ENCODE assay signal across 2 cellular contexts in genomic region chr12:48198619-48198973, GRCh38.
TF ChIP-seq lines count a peak whose summit lies in the region.

No MANE protein-coding gene starts in this region.

TF ChIP-seq in liver, 16 proteins besides CTCF, POLR2A, EP300 and RAD21:
- TF ChIP-seq TAF1 (conservative IDR thresholded peaks at IDR 0.05) (no peak), HNF4A (conservative IDR thresholded peaks at IDR 0.05) (no peak), EGR1 (IDR thresholded peaks at IDR 0.05; ENCODE audit: low read depth in 2 of 2) (no peak), ZBTB33 (IDR thresholded peaks at IDR 0.05) (no peak), RXRA (IDR thresholded peaks at IDR 0.05) (no peak), FOXA2 (IDR thresholded peaks at IDR 0.05) (no peak), FOXA1 (IDR thresholded peaks at IDR 0.05) (no peak), YY1 (IDR thresholded peaks at IDR 0.05) (no peak)

TF ChIP-seq in HepG2, 621 proteins besides CTCF, POLR2A, EP300 and RAD21:
- no peak for TF ChIP-seq THAP11 (CRISPR knock-in tag; IDR thresholded peaks at IDR 0.05)
- no peak for TF ChIP-seq ZSCAN21 (CRISPR knock-in tag; IDR thresholded peaks at IDR 0.05; ENCODE audit: borderline replicate concordance)
- TF ChIP-seq ZNF746 (CRISPR knock-in tag; IDR thresholded peaks at IDR 0.05), result no peak
- no peak for TF ChIP-seq ZNF230 (CRISPR knock-in tag; IDR thresholded peaks at IDR 0.05)
- no peak for TF ChIP-seq NONO (IDR thresholded peaks at IDR 0.05)
- TF ChIP-seq NONO (CRISPR knock-in tag; conservative IDR thresholded peaks at IDR 0.05), result no peak
- TF ChIP-seq HNRNPK (IDR thresholded peaks at IDR 0.05; ENCODE audit: low read depth, low read length, poor library complexity, severe bottlenecking), result no peak
- no peak for TF ChIP-seq JARID2 (CRISPR knock-in tag; IDR thresholded peaks at IDR 0.05; ENCODE audit: insufficient replicate concordance)
